Comparison of ENCODE assay signal across 36 cellular contexts in the genomic region with DNA sequence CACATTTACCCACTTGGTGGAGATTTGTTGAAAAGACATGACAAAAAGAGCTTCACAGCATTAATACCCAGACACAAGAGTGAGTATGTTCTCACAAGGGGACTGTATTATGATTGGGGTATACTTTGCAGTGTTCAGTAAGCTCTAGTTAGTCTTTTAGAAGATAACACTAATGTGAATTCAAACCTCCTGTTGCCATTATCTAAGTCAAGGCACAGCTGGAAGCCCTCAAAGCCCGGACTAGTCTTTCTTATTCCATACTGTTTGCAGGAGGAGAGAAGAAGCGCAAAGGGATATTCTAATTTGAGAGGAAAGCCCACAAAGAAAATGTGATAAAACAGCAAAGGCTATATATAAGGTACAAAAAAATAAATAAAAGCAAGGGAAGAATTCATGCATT.
"Had no signal": no experiment of that assay in that cellular context is flagged by ENCODE, and none has a peak within 500 bp of the region (broad histone marks: within the 10 kb centered on the region; RNA-seq: fewer than 3 reads in every experiment).

No MANE protein-coding gene starts in this region.

- H3K36me3 Mint-ChIP-seq: activated CD4-positive, alpha-beta memory T cell treated with anti-CD3 and anti-CD28 coated beads for 36 hours; activated CD8-positive, alpha-beta memory T cell treated with anti-CD3 and anti-CD28 coated beads, Interleukin-2, amount 10 ng/mL, durations not matched to agents 7 days and 5 days; activated naive CD4-positive, alpha-beta T cell treated with anti-CD3 and anti-CD28 coated beads, Interleukin-2, amount 50 U/mL, for 24 hours; activated naive CD8-positive, alpha-beta T cell treated with anti-CD3 and anti-CD28 coated beads for 36 hours; brain had no signal

- H3K9me3 Mint-ChIP-seq: activated naive CD4-positive, alpha-beta T cell treated with anti-CD3 and anti-CD28 coated beads for 36 hours; activated naive CD8-positive, alpha-beta T cell treated with anti-CD3 and anti-CD28 coated beads for 36 hours had no signal

- DNase-seq: activated CD4-positive, alpha-beta memory T cell treated with anti-CD3 and anti-CD28 coated beads for 36 hours; activated CD4-positive, alpha-beta T cell treated with anti-CD3 and anti-CD28 coated beads for 36 hours; activated CD4-positive, alpha-beta T cell treated with anti-CD3 and anti-CD28 coated beads, Interleukin-2, amount 10 ng/mL, durations not matched to agents 24 days and 14 days; activated CD4-positive, CD25-positive, alpha-beta regulatory T cell; activated CD4-positive, CD25-positive, alpha-beta regulatory T cell treated with anti-CD3 and anti-CD28 coated beads, Interleukin-2, amount 50 U/mL, for 72 hours; activated CD8-positive, alpha-beta memory T cell treated with anti-CD3 and anti-CD28 coated beads, Interleukin-2, amount 10 ng/mL, durations not matched to agents 7 days and 5 days; activated CD8-positive, alpha-beta memory T cell treated with anti-CD3 and anti-CD28 coated beads, Interleukin-2, amount 50 U/mL, for 4 hours; activated CD8-positive, alpha-beta T cell treated with anti-CD3 and anti-CD28 coated beads, Interleukin-2, amount 10 ng/mL, durations not matched to agents 7 days and 5 days; activated effector memory CD4-positive, alpha-beta T cell treated with anti-CD3 and anti-CD28 coated beads, Interleukin-2, amount 50 U/mL, for 16 hours; activated naive CD4-positive, alpha-beta T cell treated with anti-CD3 and anti-CD28 coated beads for 36 hours; activated naive CD8-positive, alpha-beta T cell treated with anti-CD3 and anti-CD28 coated beads for 36 hours; activated naive CD8-positive, alpha-beta T cell treated with anti-CD3 and anti-CD28 coated beads, Interleukin-2, amount 50 U/mL, for 24 hours; activated T-cell treated with anti-CD3 and anti-CD28 coated beads, Interleukin-2, amount 50 U/mL, for 1 hour; activated T-cell treated with anti-CD3 and anti-CD28 coated beads, Interleukin-2, amount 50 U/mL, for 48 hours; adrenal gland; amygdala; central memory CD4-positive, alpha-beta T cell; cerebellar nuclear complex; colonic mucosa; effector CD8-positive, alpha-beta T cell; foreskin fibroblast; head of caudate nucleus; T-helper 1 cell; T-helper 17 cell; T1000; WERI-Rb-1 had no signal

- H3K4me3 ChIP-seq: adrenal gland, ascending aorta, breast epithelium, cardiac muscle cell, colonic mucosa had no signal

- FAIRE-seq: frontal cortex had no signal

- ATAC-seq: activated CD4-positive, alpha-beta T cell treated with anti-CD3 and anti-CD28 coated beads for 36 hours; activated CD8-positive, alpha-beta memory T cell treated with anti-CD3 and anti-CD28 coated beads, Interleukin-2, amount 10 ng/mL, durations not matched to agents 7 days and 5 days; activated CD8-positive, alpha-beta T cell treated with anti-CD3 and anti-CD28 coated beads, Interleukin-2, amount 10 ng/mL, durations not matched to agents 7 days and 5 days; activated naive CD8-positive, alpha-beta T cell treated with anti-CD3 and anti-CD28 coated beads, Interleukin-2, amount 50 U/mL, for 24 hours; esophagus mucosa; T-helper 17 cell had no signal

- H3K4me1 Mint-ChIP-seq: activated CD4-positive, alpha-beta T cell treated with anti-CD3 and anti-CD28 coated beads for 36 hours; activated CD4-positive, alpha-beta T cell treated with anti-CD3 and anti-CD28 coated beads, Interleukin-2, amount 10 ng/mL, durations not matched to agents 24 days and 14 days; activated CD8-positive, alpha-beta memory T cell treated with anti-CD3 and anti-CD28 coated beads, Interleukin-2, amount 10 ng/mL, durations not matched to agents 7 days and 5 days; activated naive CD4-positive, alpha-beta T cell treated with anti-CD3 and anti-CD28 coated beads, Interleukin-2, amount 50 U/mL, for 24 hours; activated naive CD8-positive, alpha-beta T cell treated with anti-CD3 and anti-CD28 coated beads for 36 hours; activated naive CD8-positive, alpha-beta T cell treated with anti-CD3 and anti-CD28 coated beads, Interleukin-2, amount 50 U/mL, for 24 hours; brain; T-helper 17 cell had no signal

- H3K36me3 ChIP-seq: adrenal gland, ascending aorta, breast epithelium, cardiac muscle cell, colonic mucosa, WERI-Rb-1 had no signal

- H3K4me3 Mint-ChIP-seq: activated CD4-positive, alpha-beta memory T cell treated with anti-CD3 and anti-CD28 coated beads for 36 hours; activated CD4-positive, alpha-beta T cell treated with anti-CD3 and anti-CD28 coated beads for 36 hours; activated CD4-positive, alpha-beta T cell treated with anti-CD3 and anti-CD28 coated beads, Interleukin-2, amount 10 ng/mL, durations not matched to agents 24 days and 14 days; activated CD8-positive, alpha-beta memory T cell treated with anti-CD3 and anti-CD28 coated beads, Interleukin-2, amount 10 ng/mL, durations not matched to agents 7 days and 5 days; activated CD8-positive, alpha-beta T cell treated with anti-CD3 and anti-CD28 coated beads, Interleukin-2, amount 10 ng/mL, durations not matched to agents 7 days and 5 days; activated naive CD4-positive, alpha-beta T cell treated with anti-CD3 and anti-CD28 coated beads for 36 hours; activated naive CD4-positive, alpha-beta T cell treated with anti-CD3 and anti-CD28 coated beads, Interleukin-2, amount 50 U/mL, for 24 hours; activated naive CD8-positive, alpha-beta T cell treated with anti-CD3 and anti-CD28 coated beads for 36 hours; activated naive CD8-positive, alpha-beta T cell treated with anti-CD3 and anti-CD28 coated beads, Interleukin-2, amount 50 U/mL, for 24 hours; activated T-helper 1 cell treated with anti-CD3 and anti-CD28 coated beads, Interleukin-12 subunit alpha, Interleukin-12 subunit beta, Interleukin-2, Interleukin-4 antibody, amounts not matched to agents 30 ng/mL and 10 ng/mL and 1 ng/mL, durations not matched to agents 14 hours and 24 hours and 36 hours; brain; T-helper 17 cell; T-helper 2 cell treated with Interferon-gamma antibody and Interleukin-4, amounts not matched to agents 5 μg/mL and 100 μg/mL, for 36 hours had no signal

- H3K9me3 ChIP-seq: adrenal gland, breast epithelium, colonic mucosa had no signal

- H3K27me3 Mint-ChIP-seq: activated CD4-positive, alpha-beta memory T cell treated with anti-CD3 and anti-CD28 coated beads for 36 hours; activated CD4-positive, alpha-beta T cell treated with anti-CD3 and anti-CD28 coated beads for 36 hours; activated CD4-positive, alpha-beta T cell treated with anti-CD3 and anti-CD28 coated beads, Interleukin-2, amount 10 ng/mL, durations not matched to agents 24 days and 14 days; activated CD8-positive, alpha-beta memory T cell treated with anti-CD3 and anti-CD28 coated beads, Interleukin-2, amount 10 ng/mL, durations not matched to agents 7 days and 5 days; activated naive CD4-positive, alpha-beta T cell treated with anti-CD3 and anti-CD28 coated beads, Interleukin-2, amount 50 U/mL, for 24 hours; activated naive CD8-positive, alpha-beta T cell treated with anti-CD3 and anti-CD28 coated beads for 36 hours; activated naive CD8-positive, alpha-beta T cell treated with anti-CD3 and anti-CD28 coated beads, Interleukin-2, amount 50 U/mL, for 24 hours; brain; T-helper 17 cell had no signal

- H3K27me3 ChIP-seq: adrenal gland, ascending aorta, breast epithelium, cardiac muscle cell, colonic mucosa had no signal

- H3K27ac Mint-ChIP-seq: activated CD4-positive, alpha-beta memory T cell treated with anti-CD3 and anti-CD28 coated beads for 36 hours; activated CD4-positive, alpha-beta T cell treated with anti-CD3 and anti-CD28 coated beads for 36 hours; activated CD4-positive, alpha-beta T cell treated with anti-CD3 and anti-CD28 coated beads, Interleukin-2, amount 10 ng/mL, durations not matched to agents 24 days and 14 days; activated CD8-positive, alpha-beta memory T cell treated with anti-CD3 and anti-CD28 coated beads, Interleukin-2, amount 10 ng/mL, durations not matched to agents 7 days and 5 days; activated CD8-positive, alpha-beta T cell treated with anti-CD3 and anti-CD28 coated beads, Interleukin-2, amount 10 ng/mL, durations not matched to agents 7 days and 5 days; activated naive CD4-positive, alpha-beta T cell treated with anti-CD3 and anti-CD28 coated beads for 36 hours; activated naive CD4-positive, alpha-beta T cell treated with anti-CD3 and anti-CD28 coated beads, Interleukin-2, amount 50 U/mL, for 24 hours; activated naive CD8-positive, alpha-beta T cell treated with anti-CD3 and anti-CD28 coated beads for 36 hours; activated naive CD8-positive, alpha-beta T cell treated with anti-CD3 and anti-CD28 coated beads, Interleukin-2, amount 50 U/mL, for 24 hours; activated T-helper 1 cell treated with anti-CD3 and anti-CD28 coated beads, Interleukin-12 subunit alpha, Interleukin-12 subunit beta, Interleukin-2, Interleukin-4 antibody, amounts not matched to agents 30 ng/mL and 10 ng/mL and 1 ng/mL, durations not matched to agents 14 hours and 24 hours and 36 hours; activated T-helper 2 cell treated with anti-CD3 and anti-CD28 coated beads, Interferon-gamma antibody, Interleukin-2, Interleukin-4, amounts not matched to agents 10 μg/mL and 5 μg/mL and 100 μg/mL, durations not matched to agents 14 hours and 24 hours and 36 hours; brain; T-helper 17 cell; T-helper 2 cell treated with Interferon-gamma antibody and Interleukin-4, amounts not matched to agents 5 μg/mL and 100 μg/mL, for 36 hours had no signal

- H3K27ac ChIP-seq: adrenal gland, ascending aorta, breast epithelium, cardiac muscle cell, colonic mucosa, WERI-Rb-1 had no signal

- H3K4me1 ChIP-seq: adrenal gland, ascending aorta, breast epithelium, colonic mucosa had no signal
